ENCODE assay signal across 8 cellular contexts in the genomic region with DNA sequence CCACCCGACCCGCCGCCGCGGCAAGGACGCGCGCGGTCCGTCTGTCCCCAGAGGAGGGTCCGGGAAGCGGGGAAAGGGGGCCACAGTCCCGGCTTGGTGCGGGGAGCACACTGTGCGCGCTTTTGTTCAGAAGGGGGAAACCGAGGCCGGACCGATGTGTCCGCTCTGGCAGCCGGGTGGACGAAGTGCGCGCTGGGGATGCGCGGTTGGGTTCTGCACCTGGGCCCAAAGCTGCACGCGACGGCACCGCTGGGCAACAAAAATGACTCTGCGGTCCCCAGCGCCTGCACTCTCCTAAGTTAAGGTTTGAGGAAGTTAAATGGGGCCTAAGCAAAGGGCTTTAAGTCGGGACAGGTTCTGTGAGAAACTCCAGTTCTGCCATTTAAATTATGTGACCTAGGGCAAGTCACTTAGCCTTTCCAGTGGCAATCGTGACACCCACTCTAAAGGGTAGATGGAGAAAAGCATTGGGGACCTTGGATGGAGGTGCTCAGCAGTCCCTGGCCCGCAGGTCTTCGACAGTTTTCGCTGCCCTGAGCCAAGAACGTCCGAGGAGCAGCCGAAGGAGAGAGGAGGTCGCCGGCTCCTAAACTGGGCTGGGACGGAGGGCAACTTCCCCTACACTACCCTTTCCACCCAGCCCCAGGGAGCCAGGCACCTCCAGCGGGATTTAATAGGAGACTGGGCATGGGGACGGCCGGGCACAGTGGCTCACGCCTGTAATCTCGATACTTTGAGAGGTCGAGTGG. TPM values are rescaled to one million over a fixed set of nuclear protein-coding genes. Genes with fewer than 3 reads are reported as not detected.
DNase-seq lines count a peak whose midpoint lies in the region; ATAC-seq and TF ChIP-seq lines count a peak whose summit lies in the region.

No MANE protein-coding gene starts in this region.

- peak overlapping the region; percentile 96 for H3K56ac ChIP-seq in mesendoderm (ENCODE audit: low read length)

- peak overlapping the region; percentile 99 for H3K4me3 ChIP-seq in endodermal cell (ENCODE audit: low read length)
- peak overlapping the region; percentile 32 for H3K4me3 ChIP-seq in mesendoderm (ENCODE audit: low read length)
- peak overlapping the region; percentile 6 to 76 (median 7) for H3K4me3 ChIP-seq in thyroid gland (replicated peaks in 1 of 3)

- peaks cover 2% of the 10 kb centered on the region for H3K36me3 Mint-ChIP-seq in endodermal cell (ENCODE audit: low read depth)

- TF ChIP-seq POLR2A in thyroid gland (IDR thresholded peaks at IDR 0.05): no peak

- H3K27ac ChIP-seq in endodermal cell (ENCODE audit: low read depth, low read length) (peak overlapping the region; percentile 53), mesendoderm (ENCODE audit: low read depth, low read length) (peak overlapping the region; percentile 98), thyroid gland (peak overlapping the region; percentile 94 to 97 (median 94))

- no peaks in the 10 kb centered on the region for H3K79me2 ChIP-seq in mesendoderm (ENCODE audit: control insufficient read depth, insufficient read depth, low read length)

- H3K79me1 ChIP-seq in mesendoderm (ENCODE audit: low read length): peaks cover 1% of the 10 kb centered on the region

- no peak overlapping the region for H3K23ac ChIP-seq in mesendoderm (ENCODE audit: low read length)

- no peak overlapping the region for H2BK15ac ChIP-seq in mesendoderm (replicated peaks; ENCODE audit: low read depth)

- H2BK5ac ChIP-seq in mesendoderm (ENCODE audit: low read length): peak overlapping the region; percentile 77

- ATAC-seq in GM19463 (IDR thresholded peaks at IDR 0.05; ENCODE audit: unreplicated experiment) (peak; percentile 5), HG03571 (IDR thresholded peaks at IDR 0.05; ENCODE audit: unreplicated experiment) (peak; percentile 19)

- H2AK5ac ChIP-seq in mesendoderm (ENCODE audit: low read length): no peak overlapping the region

- H4K5ac ChIP-seq in mesendoderm (ENCODE audit: low read length): no peak overlapping the region

- peaks cover 3% of the 10 kb centered on the region for H3K27me3 Mint-ChIP-seq in endodermal cell (ENCODE audit: insufficient read depth)

- H3K9ac ChIP-seq in endodermal cell (ENCODE audit: extremely low read depth, low read length, poor library complexity, severe bottlenecking) (peak overlapping the region; percentile 83), mesendoderm (ENCODE audit: low read length) (peak overlapping the region; percentile 90)

- H3K36me3 ChIP-seq in endodermal cell (ENCODE audit: control insufficient read depth, insufficient read depth, low read length) (no peaks in the 10 kb centered on the region), mesendoderm (ENCODE audit: control insufficient read depth, insufficient read depth, low read length) (no peaks in the 10 kb centered on the region), thyroid gland (no peaks in the 10 kb centered on the region)

- H3K4me1 ChIP-seq in endodermal cell (ENCODE audit: control insufficient read depth, insufficient read depth, low read length) (no peaks in the 10 kb centered on the region), mesendoderm (ENCODE audit: control insufficient read depth, low read depth, low read length) (peaks cover 1% of the 10 kb centered on the region), thyroid gland (peaks cover 7 to 19% of the 10 kb centered on the region in 2 donors)

- H3K18ac ChIP-seq in mesendoderm (ENCODE audit: low read length): peak overlapping the region; percentile 64

- WGBS in endodermal cell (ENCODE audit: insufficient coverage in 1 of 2, insufficient read length in 1 of 2), 2 experiments: 2 to 4% methylated on average over 21 to 46 of the region's 49 CpGs
- WGBS in mesendoderm (ENCODE audit: extremely low coverage, insufficient coverage, low lambda C conversion rate): no CpG with 5 or more reads among the region's 49 CpGs
- WGBS in thyroid gland, 2 donors: 6 to 12% methylated on average over 24 to 45 of the region's 49 CpGs

- no peaks in the 10 kb centered on the region for H3K4me1 Mint-ChIP-seq in endodermal cell

- peak overlapping the region; percentile 5 for H3K4ac ChIP-seq in mesendoderm (ENCODE audit: low read depth, low read length)

- H3K27me3 ChIP-seq in endodermal cell (ENCODE audit: control insufficient read depth, insufficient read depth, low read length, poor library complexity, severe bottlenecking) (no peaks in the 10 kb centered on the region), mesendoderm (ENCODE audit: insufficient read depth, low read length, poor library complexity) (no peaks in the 10 kb centered on the region), thyroid gland (no peaks in the 10 kb centered on the region)

- intact Hi-C loops in thyroid gland (cut with DNase I): no loop called here

- peak overlapping the region; percentile 90 for H3K4me3 Mint-ChIP-seq in endodermal cell

- peak overlapping the region; percentile 95 for H3K27ac Mint-ChIP-seq in endodermal cell

- H3K9me3 ChIP-seq in endodermal cell (ENCODE audit: control insufficient read depth, low read length) (no peaks in the 10 kb centered on the region), thyroid gland (no peaks in the 10 kb centered on the region)

- DNase-seq in Daoy (ENCODE audit: low read depth) (peak; percentile 10), UCSD-AML1 (lab: John Stamatoyannopoulos, UW; ENCODE audit: unreplicated experiment) (peak; percentile 61), endodermal cell (peak; percentile 85), mesendoderm (peak; percentile 80), thyroid gland (no peak), mucosa of gallbladder (ENCODE audit: low spot score) (no peak)

- no peak for TF ChIP-seq CTCF in endodermal cell (conservative IDR thresholded peaks at IDR 0.05)
- TF ChIP-seq CTCF in thyroid gland (IDR thresholded peaks at IDR 0.05): no peak

- no peak overlapping the region for H4K8ac ChIP-seq in mesendoderm (ENCODE audit: low read depth, low read length)

- no peak overlapping the region for H2BK120ac ChIP-seq in mesendoderm (ENCODE audit: low read depth, low read length)

- H3K9me3 Mint-ChIP-seq in endodermal cell: no peaks in the 10 kb centered on the region

- peak overlapping the region; percentile 93 for H3K4me2 ChIP-seq in mesendoderm (ENCODE audit: low read length)

RNA-seq across cellular contexts. Expression of a gene that starts 0.5 kb away (rescaled TPM):
- total RNA-seq in Daoy (2014; rRNA removed; shearing (Covaris generic)): 16.9 and 32.6 TPM in 2 replicates
- total RNA-seq in endodermal cell (10 to 100 TPM; 13.7 to 20.7 TPM), thyroid gland (10 to 100 TPM; 36.5 to 43.5 (median 41.2) TPM), mucosa of gallbladder (34.4 TPM)
- polyA plus RNA-seq in endodermal cell (2013, experiment 1 of 2): 17.3 TPM
- polyA plus RNA-seq in endodermal cell (2013, experiment 2 of 2): 18.9 TPM
- polyA plus RNA-seq in mesendoderm (2013, experiment 1 of 2): 6.8 TPM
- 7.3 TPM for polyA plus RNA-seq in mesendoderm (2013, experiment 2 of 2)

Comparison
In these comparisons a context has a peak if more than half of its experiments do, and no peak if none do; other contexts are left out.
1. DNase-seq: peak in Daoy (single experiment), UCSD-AML1 (single experiment), endodermal cell (single experiment) and mesendoderm (single experiment); none in thyroid gland (0 of 2) and mucosa of gallbladder (single experiment).
2. H3K4me3 ChIP-seq: peak in every context shown above with its lines; median percentile 99 in endodermal cell; 32 in mesendoderm; 7 in thyroid gland.
3. Peak in every context shown above with its lines, with median percentiles within 50 percentile points of each other: H3K27ac ChIP-seq.